25 cellular contexts compared by ENCODE assay signal in the genomic region with DNA sequence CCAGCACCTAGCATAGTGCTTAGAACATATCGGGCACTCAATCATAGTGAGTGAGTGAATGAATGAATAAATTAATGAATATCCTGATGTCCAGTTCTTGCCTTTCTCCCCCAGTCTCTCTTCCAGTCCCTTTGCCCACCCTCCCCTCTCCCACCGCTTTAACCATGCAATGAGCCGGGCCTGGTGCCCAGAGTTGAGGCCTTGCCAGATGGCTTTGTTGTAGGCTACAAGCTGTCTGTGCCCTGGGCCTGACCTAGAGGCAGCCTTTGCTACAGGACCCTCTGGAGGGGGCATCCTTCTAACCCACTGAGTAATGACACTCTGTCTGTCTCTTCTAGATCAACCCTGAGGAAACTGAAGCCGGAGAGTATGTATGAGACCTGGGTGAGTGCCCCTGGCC. TPM values are rescaled to one million over a fixed set of nuclear protein-coding genes. Genes with fewer than 3 reads are reported as not detected.
DNase-seq lines count a peak whose midpoint lies in the region; ATAC-seq and TF ChIP-seq lines count a peak whose summit lies in the region.
"Had no signal": no experiment of that assay in that cellular context is flagged by ENCODE, and none has a peak within 500 bp of the region (broad histone marks: within the 10 kb centered on the region; RNA-seq: fewer than 3 reads in every experiment).

No MANE protein-coding gene starts in this region.

- H3K4me2 ChIP-seq in mesendoderm (ENCODE audit: low read length) = no peak overlapping the region
- H3K4me2 ChIP-seq: BLaER1 had no signal

- no peaks in the 10 kb centered on the region for H3K79me2 ChIP-seq in mesendoderm (ENCODE audit: control insufficient read depth, insufficient read depth, low read length)

- H3K23ac ChIP-seq in mesendoderm (ENCODE audit: low read length) = no peak overlapping the region

- intact Hi-C loops in Right ventricle myocardium superior (cut with DNase I) = loop anchor here (5.0 kb wide), 1 partner anchor 95 kb away; no protein-coding TSS in a partner anchor
- intact Hi-C loops in right cardiac atrium (cut with DNase I) = loop anchor here in 1 of 4 donors (10.0 kb wide), 1 partner anchor 98 kb away; no protein-coding TSS in a partner anchor
- intact Hi-C loops in gastrocnemius medialis (cut with DNase I; ENCODE audit: low total_unique reads) = no loop called here

- H3K4ac ChIP-seq in mesendoderm (ENCODE audit: low read depth, low read length) = no peak overlapping the region

- H3K18ac ChIP-seq in mesendoderm (ENCODE audit: low read length) = no peak overlapping the region

- H2AK5ac ChIP-seq in mesendoderm (ENCODE audit: low read length) = peak overlapping the region; percentile 29

- DNase-seq in Right ventricle myocardium superior (peak; percentile 81), right cardiac atrium (no peak), NCI-H1092 (lab: John Stamatoyannopoulos, UW) (peak; percentile 14), mesendoderm (no peak), gastrocnemius medialis (no peak), NCI-H1105 treated with DMSO at 0.1 percent for 48 hours (lab: John Stamatoyannopoulos, UW) (no peak), superior temporal gyrus (ENCODE audit: extremely low spot score) (no peak)
- DNase-seq: 8988T; ACHN; CD4-positive, CD25-positive, alpha-beta regulatory T cell; DMS53; IMR-90; KG1; MG63; NCI-H1417 treated with DMSO at 0.1 percent for 48 hours; NCI-H187 treated with DMSO at 0.1 percent for 48 hours; NCI-H2107; NCI-H446 treated with DMSO at 0.1 percent for 48 hours; NCI-H526; OCI-M1 had no signal

- H3K4me3 ChIP-seq in right cardiac atrium (ENCODE audit: low read length) (no peak overlapping the region), mesendoderm (ENCODE audit: low read length) (no peak overlapping the region), gastrocnemius medialis (no peak overlapping the region)
- H3K4me3 ChIP-seq: BLaER1, MG63, SJSA1 had no signal

- TF ChIP-seq POLR2A in gastrocnemius medialis (IDR thresholded peaks at IDR 0.05) = no peak

- no peak overlapping the region for H2BK120ac ChIP-seq in mesendoderm (ENCODE audit: low read depth, low read length)

- H3K27ac ChIP-seq in right cardiac atrium (ENCODE audit: low read length) (no peak overlapping the region), mesendoderm (ENCODE audit: low read depth, low read length) (no peak overlapping the region), gastrocnemius medialis (peak overlapping the region; percentile 24 to 73 (median 64))
- H3K27ac ChIP-seq: BLaER1, SJSA1 had no signal

- H4K5ac ChIP-seq in mesendoderm (ENCODE audit: low read length) = no peak overlapping the region

- in situ Hi-C loops in gastrocnemius medialis (cut with MboI; ENCODE audit: low sequenced_read_pairs in 4 of 4) = loop anchor here in 2 of 4 donors (10.0 kb wide), 2 partner anchors 92 to 178 kb away; no protein-coding TSS in a partner anchor

- H3K4me1 ChIP-seq in right cardiac atrium (ENCODE audit: control insufficient read depth, insufficient read depth, low read length) = peaks cover 2% of the 10 kb centered on the region
- peaks cover 17% of the 10 kb centered on the region for H3K4me1 ChIP-seq in mesendoderm (ENCODE audit: control insufficient read depth, low read depth, low read length)
- peaks cover 52 to 60% of the 10 kb centered on the region in 2 donors for H3K4me1 ChIP-seq in gastrocnemius medialis
- H3K4me1 ChIP-seq: BLaER1 had no signal

- TF ChIP-seq CTCF in gastrocnemius medialis (IDR thresholded peaks at IDR 0.05 in 4 of 5, conservative IDR thresholded peaks at IDR 0.05 in 1 of 5) = no peak

- ATAC-seq in Right ventricle myocardium superior (ENCODE audit: poor library complexity) = peak; percentile 42
- ATAC-seq in right cardiac atrium = no peak
- no peak for ATAC-seq in gastrocnemius medialis
- ATAC-seq in SK-N-SH treated with all-trans-retinoic acid at 6 μM for 48 hours = no peak

- no peaks in the 10 kb centered on the region for H3K79me1 ChIP-seq in mesendoderm (ENCODE audit: low read length)

- H3K27me3 ChIP-seq in right cardiac atrium (ENCODE audit: control insufficient read depth, insufficient read depth) = no peaks in the 10 kb centered on the region
- no peaks in the 10 kb centered on the region for H3K27me3 ChIP-seq in mesendoderm (ENCODE audit: insufficient read depth, low read length, poor library complexity)
- no peaks in the 10 kb centered on the region for H3K27me3 ChIP-seq in gastrocnemius medialis
- H3K27me3 ChIP-seq: BLaER1, MG63, SJSA1 had no signal

- no peak overlapping the region for H3K9ac ChIP-seq in mesendoderm (ENCODE audit: low read length)
- H3K9ac ChIP-seq: BLaER1 had no signal

- no peaks in the 10 kb centered on the region for H3K9me3 ChIP-seq in right cardiac atrium (ENCODE audit: control insufficient read depth, low read length)
- no peaks in the 10 kb centered on the region for H3K9me3 ChIP-seq in gastrocnemius medialis
- H3K9me3 ChIP-seq: BLaER1, MG63, SJSA1 had no signal

- H3K56ac ChIP-seq in mesendoderm (ENCODE audit: low read length) = no peak overlapping the region

- H4K8ac ChIP-seq in mesendoderm (ENCODE audit: low read depth, low read length) = no peak overlapping the region

- H2BK5ac ChIP-seq in mesendoderm (ENCODE audit: low read length) = no peak overlapping the region

- H3K36me3 ChIP-seq in mesendoderm (ENCODE audit: control insufficient read depth, insufficient read depth, low read length) = no peaks in the 10 kb centered on the region
- H3K36me3 ChIP-seq in gastrocnemius medialis = peaks cover 0 to 28% of the 10 kb centered on the region in 2 donors
- H3K36me3 ChIP-seq: BLaER1, MG63, SJSA1 had no signal

- no peak overlapping the region for H2BK15ac ChIP-seq in mesendoderm (replicated peaks; ENCODE audit: low read depth)

- 90% methylated on average over 4 of the region's 4 CpGs for WGBS in right cardiac atrium
- WGBS in mesendoderm (ENCODE audit: extremely low coverage, insufficient coverage, low lambda C conversion rate) = no CpG with 5 or more reads among the region's 4 CpGs

TF ChIP-seq in SK-N-SH treated with all-trans-retinoic acid at 6 μM for 48 hours, 23 proteins besides CTCF, POLR2A, EP300 and RAD21:
- TF ChIP-seq BACH2 (CRISPR knock-in tag; IDR thresholded peaks at IDR 0.05; ENCODE audit: borderline replicate concordance) (no peak), ZNF70 (CRISPR knock-in tag; IDR thresholded peaks at IDR 0.05) (no peak), ZNF8 (CRISPR knock-in tag; IDR thresholded peaks at IDR 0.05) (no peak), ESRRG (CRISPR knock-in tag; IDR thresholded peaks at IDR 0.05) (no peak)
- TF ChIP-seq, protein P1, sequence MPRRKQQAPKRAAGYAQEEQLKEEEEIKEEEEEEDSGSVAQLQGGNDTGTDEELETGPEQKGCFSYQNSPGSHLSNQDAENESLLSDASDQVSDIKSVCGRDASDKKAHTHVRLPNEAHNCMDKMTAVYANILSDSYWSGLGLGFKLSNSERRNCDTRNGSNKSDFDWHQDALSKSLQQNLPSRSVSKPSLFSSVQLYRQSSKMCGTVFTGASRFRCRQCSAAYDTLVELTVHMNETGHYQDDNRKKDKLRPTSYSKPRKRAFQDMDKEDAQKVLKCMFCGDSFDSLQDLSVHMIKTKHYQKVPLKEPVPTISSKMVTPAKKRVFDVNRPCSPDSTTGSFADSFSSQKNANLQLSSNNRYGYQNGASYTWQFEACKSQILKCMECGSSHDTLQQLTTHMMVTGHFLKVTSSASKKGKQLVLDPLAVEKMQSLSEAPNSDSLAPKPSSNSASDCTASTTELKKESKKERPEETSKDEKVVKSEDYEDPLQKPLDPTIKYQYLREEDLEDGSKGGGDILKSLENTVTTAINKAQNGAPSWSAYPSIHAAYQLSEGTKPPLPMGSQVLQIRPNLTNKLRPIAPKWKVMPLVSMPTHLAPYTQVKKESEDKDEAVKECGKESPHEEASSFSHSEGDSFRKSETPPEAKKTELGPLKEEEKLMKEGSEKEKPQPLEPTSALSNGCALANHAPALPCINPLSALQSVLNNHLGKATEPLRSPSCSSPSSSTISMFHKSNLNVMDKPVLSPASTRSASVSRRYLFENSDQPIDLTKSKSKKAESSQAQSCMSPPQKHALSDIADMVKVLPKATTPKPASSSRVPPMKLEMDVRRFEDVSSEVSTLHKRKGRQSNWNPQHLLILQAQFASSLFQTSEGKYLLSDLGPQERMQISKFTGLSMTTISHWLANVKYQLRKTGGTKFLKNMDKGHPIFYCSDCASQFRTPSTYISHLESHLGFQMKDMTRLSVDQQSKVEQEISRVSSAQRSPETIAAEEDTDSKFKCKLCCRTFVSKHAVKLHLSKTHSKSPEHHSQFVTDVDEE (CRISPR knock-in tag; IDR thresholded peaks at IDR 0.05) = no peak
- TF ChIP-seq, protein P2, sequence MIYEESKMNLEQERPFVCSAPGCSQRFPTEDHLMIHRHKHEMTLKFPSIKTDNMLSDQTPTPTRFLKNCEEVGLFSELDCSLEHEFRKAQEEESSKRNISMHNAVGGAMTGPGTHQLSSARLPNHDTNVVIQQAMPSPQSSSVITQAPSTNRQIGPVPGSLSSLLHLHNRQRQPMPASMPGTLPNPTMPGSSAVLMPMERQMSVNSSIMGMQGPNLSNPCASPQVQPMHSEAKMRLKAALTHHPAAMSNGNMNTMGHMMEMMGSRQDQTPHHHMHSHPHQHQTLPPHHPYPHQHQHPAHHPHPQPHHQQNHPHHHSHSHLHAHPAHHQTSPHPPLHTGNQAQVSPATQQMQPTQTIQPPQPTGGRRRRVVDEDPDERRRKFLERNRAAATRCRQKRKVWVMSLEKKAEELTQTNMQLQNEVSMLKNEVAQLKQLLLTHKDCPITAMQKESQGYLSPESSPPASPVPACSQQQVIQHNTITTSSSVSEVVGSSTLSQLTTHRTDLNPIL (CRISPR knock-in tag; IDR thresholded peaks at IDR 0.05; ENCODE audit: low read depth) = no peak

RNA-seq across cellular contexts. Expression of a gene that starts 6.9 kb away (rescaled TPM):
- 12.6 TPM for total RNA-seq in Right ventricle myocardium superior
- 10 to 100 TPM in 3 of 4 donors, 1 to 10 TPM in 1; 9.5 to 24.7 (median 15.3) TPM for total RNA-seq in right cardiac atrium
- 33.3 TPM for polyA plus RNA-seq in right cardiac atrium
- 2.6 TPM for polyA plus RNA-seq in mesendoderm (2013, experiment 1 of 2)
- polyA plus RNA-seq in mesendoderm (2013, experiment 2 of 2) = 2.5 TPM
- 100 to 1,000 TPM; 255 to 894 (median 358) TPM for total RNA-seq in gastrocnemius medialis
- total RNA-seq: CD4-positive, CD25-positive, alpha-beta regulatory T cell; Daoy; SJSA1 had no signal
- polyA plus RNA-seq: CD4-positive, CD25-positive, alpha-beta regulatory T cell had no signal

RNA-seq across cellular contexts. Expression of a gene that starts 8.0 kb away (rescaled TPM):
- 225 TPM for total RNA-seq in Right ventricle myocardium superior
- total RNA-seq in right cardiac atrium = 100 to 1,000 TPM; 169 to 223 (median 197) TPM
- polyA plus RNA-seq in right cardiac atrium = 219 TPM
- 260 TPM for polyA plus RNA-seq in mesendoderm (2013, experiment 1 of 2)
- polyA plus RNA-seq in mesendoderm (2013, experiment 2 of 2) = 272 TPM
- total RNA-seq in gastrocnemius medialis = 10 to 100 TPM; 10.5 to 34.7 (median 27.2) TPM

RNA-seq across cellular contexts. Expression of a gene that starts 45.8 kb away (rescaled TPM):
- total RNA-seq in Right ventricle myocardium superior (0.40 TPM), right cardiac atrium (under 1 TPM in 3 of 4 donors, not detected in 1; 0.08 to 0.43 (median 0.28) TPM), gastrocnemius medialis (under 1 TPM in 2 of 4 donors, not detected in 2; 0.07 to 0.47 TPM)
- 0.07 TPM for polyA plus RNA-seq in right cardiac atrium
- 0.56 TPM for polyA plus RNA-seq in mesendoderm (2013, experiment 1 of 2)
- 0.42 TPM for polyA plus RNA-seq in mesendoderm (2013, experiment 2 of 2)
- total RNA-seq: CD4-positive, CD25-positive, alpha-beta regulatory T cell; Daoy; G401; IMR-90; SJSA1 had no signal
- polyA plus RNA-seq: CD4-positive, CD25-positive, alpha-beta regulatory T cell; IMR-90 had no signal

Comparison
In these comparisons a context has a peak if more than half of its experiments do, and no peak if none do; other contexts are left out.
1. DNase-seq: peak in Right ventricle myocardium superior (single experiment) and NCI-H1092 (single experiment); none in right cardiac atrium (0 of 3), mesendoderm (single experiment), gastrocnemius medialis (0 of 2), NCI-H1105 treated with DMSO at 0.1 percent for 48 hours (single experiment) and superior temporal gyrus (single experiment).
2. H3K27ac ChIP-seq: peak in gastrocnemius medialis (4 of 4); none in right cardiac atrium (single experiment) and mesendoderm (single experiment).
3. RNA of a gene that starts 6.9 kb away (total RNA-seq): 255 to 894 TPM in gastrocnemius medialis; 9.5 to 24.7 TPM in right cardiac atrium and 12.6 TPM in Right ventricle myocardium superior (single experiment); every median in the first group is over 4 times any median in the second.